In the genomic region with DNA sequence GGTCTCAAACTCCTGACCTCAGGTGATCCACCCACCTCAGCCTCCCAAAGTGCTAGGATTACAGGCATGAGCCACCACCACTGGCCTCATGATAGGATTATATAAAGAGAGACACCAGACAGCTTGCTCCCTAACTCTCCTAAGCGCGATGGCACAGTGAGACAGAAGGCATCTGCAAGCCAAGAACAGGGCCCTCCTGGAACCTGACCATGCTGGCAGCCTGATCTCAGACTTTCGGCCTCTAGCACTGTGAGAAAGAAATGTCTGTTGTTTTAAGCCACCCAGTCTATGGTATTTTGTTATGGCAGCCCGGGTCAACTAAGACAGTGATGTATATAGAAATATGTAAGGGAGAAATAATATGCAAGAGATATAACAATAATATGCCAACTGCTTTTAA, we compare ENCODE assay signal across 1 cellular context.
A peak's percentile ranks its signal among the peaks of the same experiment; 100 is the strongest.
TF ChIP-seq lines count a peak whose summit lies in the region.

No MANE protein-coding gene starts in this region.

TF ChIP-seq in HEK293, 187 proteins besides CTCF, POLR2A, EP300 and RAD21 (continued from another document):
- TF ChIP-seq ZBTB44 (tag by site-specific recombination; IDR thresholded peaks at IDR 0.05) (no peak), AEBP2 (tag by site-specific recombination; IDR thresholded peaks at IDR 0.05; ENCODE audit: borderline replicate concordance) (no peak), GLI4 (tag by site-specific recombination; IDR thresholded peaks at IDR 0.05) (no peak), SALL2 (tag by site-specific recombination; IDR thresholded peaks at IDR 0.05; ENCODE audit: borderline replicate concordance) (no peak), ZNF600 (tag by site-specific recombination; IDR thresholded peaks at IDR 0.05) (peak; percentile 60)
- TF ChIP-seq, protein P1, sequence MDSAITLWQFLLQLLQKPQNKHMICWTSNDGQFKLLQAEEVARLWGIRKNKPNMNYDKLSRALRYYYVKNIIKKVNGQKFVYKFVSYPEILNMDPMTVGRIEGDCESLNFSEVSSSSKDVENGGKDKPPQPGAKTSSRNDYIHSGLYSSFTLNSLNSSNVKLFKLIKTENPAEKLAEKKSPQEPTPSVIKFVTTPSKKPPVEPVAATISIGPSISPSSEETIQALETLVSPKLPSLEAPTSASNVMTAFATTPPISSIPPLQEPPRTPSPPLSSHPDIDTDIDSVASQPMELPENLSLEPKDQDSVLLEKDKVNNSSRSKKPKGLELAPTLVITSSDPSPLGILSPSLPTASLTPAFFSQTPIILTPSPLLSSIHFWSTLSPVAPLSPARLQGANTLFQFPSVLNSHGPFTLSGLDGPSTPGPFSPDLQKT (IDR thresholded peaks at IDR 0.05; ENCODE audit: borderline replicate concordance, low read depth, low read length) = no peak
